Comparison of ENCODE assay signal across 1 cellular context in the genomic region with DNA sequence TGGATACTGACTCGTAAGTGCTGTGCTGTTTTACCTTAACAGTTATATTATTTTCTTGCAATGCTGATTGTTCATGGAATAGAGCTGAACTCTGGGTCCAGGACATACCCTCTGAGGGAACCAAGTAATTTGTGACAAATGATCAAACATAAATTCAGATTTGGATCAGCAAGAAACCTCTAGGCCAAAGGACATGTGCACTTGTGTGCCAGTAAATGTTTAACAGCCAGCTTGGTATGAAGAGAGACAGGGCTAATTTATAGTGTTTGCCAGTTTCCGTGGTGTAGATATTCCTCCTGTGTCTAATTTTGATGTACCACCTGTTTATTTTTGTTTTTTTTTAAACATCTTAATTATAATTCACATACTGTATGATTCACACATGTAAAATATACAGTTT.
TF ChIP-seq lines count a peak whose summit lies in the region.

No MANE protein-coding gene starts in this region.

TF ChIP-seq in HepG2, 621 proteins besides CTCF, POLR2A, EP300 and RAD21 (continued from another document):
- TF ChIP-seq ZFP1 (CRISPR knock-in tag; IDR thresholded peaks at IDR 0.05), result no peak
- TF ChIP-seq FOXP1 (IDR thresholded peaks at IDR 0.05), result no peak
- no peak for TF ChIP-seq FOXP1 (CRISPR knock-in tag; IDR thresholded peaks at IDR 0.05)
- TF ChIP-seq ZNF337 (CRISPR knock-in tag; IDR thresholded peaks at IDR 0.05; ENCODE audit: borderline replicate concordance, low read depth), result no peak
- TF ChIP-seq NFE2 (CRISPR knock-in tag; IDR thresholded peaks at IDR 0.05), result no peak
- no peak for TF ChIP-seq ZNF784 (CRISPR knock-in tag; IDR thresholded peaks at IDR 0.05; ENCODE audit: borderline replicate concordance)
- no peak for TF ChIP-seq ZNF83 (CRISPR knock-in tag; IDR thresholded peaks at IDR 0.05; ENCODE audit: borderline replicate concordance)
- no peak for TF ChIP-seq HOXA3 (CRISPR knock-in tag; IDR thresholded peaks at IDR 0.05)
- no peak for TF ChIP-seq NCOA1 (CRISPR knock-in tag; IDR thresholded peaks at IDR 0.05)
- TF ChIP-seq ZNF335 (CRISPR knock-in tag; IDR thresholded peaks at IDR 0.05), result no peak
- no peak for TF ChIP-seq ZNF782 (CRISPR knock-in tag; IDR thresholded peaks at IDR 0.05; ENCODE audit: borderline replicate concordance)
- no peak for TF ChIP-seq ZNF781 (CRISPR knock-in tag; IDR thresholded peaks at IDR 0.05; ENCODE audit: borderline replicate concordance, not compliant biosample characterization)
- no peak for TF ChIP-seq SYNCRIP (IDR thresholded peaks at IDR 0.05; ENCODE audit: insufficient read depth, low read depth, low read length)
